Comparison of ENCODE assay signal across 11 cellular contexts in genomic region chrX:146224442-146224841, GRCh38.
DNase-seq lines count a peak whose midpoint lies in the region; ATAC-seq and TF ChIP-seq lines count a peak whose summit lies in the region.
"Had no signal": no experiment of that assay in that cellular context is flagged by ENCODE, and none has a peak within 500 bp of the region (broad histone marks: within the 10 kb centered on the region; RNA-seq: fewer than 3 reads in every experiment).

No MANE protein-coding gene starts in this region.

- H3K4me1 Mint-ChIP-seq in activated CD8-positive, alpha-beta memory T cell treated with anti-CD3 and anti-CD28 coated beads, Interleukin-2, amount 10 ng/mL, durations not matched to agents 7 days and 5 days, result no peaks in the 10 kb centered on the region
- H3K4me1 Mint-ChIP-seq: activated CD4-positive, alpha-beta T cell treated with anti-CD3 and anti-CD28 coated beads, Interleukin-2, amount 10 ng/mL, durations not matched to agents 24 days and 14 days had no signal

- WGBS in mesendoderm (ENCODE audit: extremely low coverage, insufficient coverage, low lambda C conversion rate), result no CpG with 5 or more reads among the region's 1 CpG

- H3K79me1 ChIP-seq in mesendoderm (ENCODE audit: low read length), result no peaks in the 10 kb centered on the region

- H3K27ac Mint-ChIP-seq in activated CD8-positive, alpha-beta memory T cell treated with anti-CD3 and anti-CD28 coated beads, Interleukin-2, amount 10 ng/mL, durations not matched to agents 7 days and 5 days, result no peak overlapping the region
- H3K27ac Mint-ChIP-seq: activated CD4-positive, alpha-beta T cell treated with anti-CD3 and anti-CD28 coated beads, Interleukin-2, amount 10 ng/mL, durations not matched to agents 24 days and 14 days; dendritic cell treated with granulocyte-macrophage colony-stimulating factor and Interleukin-4, amounts not matched to agents 40 ng/mL and 50 ng/mL, for 4 days had no signal

- H4K5ac ChIP-seq in mesendoderm (ENCODE audit: low read length), result no peak overlapping the region

- no peak overlapping the region for H2BK5ac ChIP-seq in mesendoderm (ENCODE audit: low read length)

- in situ Hi-C loops in SK-MEL-5 (cut with HindIII; ENCODE audit: low pct_unique_long_range_greater_than_20kb, low sequenced_read_pairs), result no loop called here

- H3K36me3 ChIP-seq in GM06990 (ENCODE audit: control insufficient read depth, insufficient read depth, low read length) (no peaks in the 10 kb centered on the region), KMS-11 (ENCODE audit: insufficient read depth) (no peaks in the 10 kb centered on the region), mesendoderm (ENCODE audit: control insufficient read depth, insufficient read depth, low read length) (no peaks in the 10 kb centered on the region), Peyer's patch (no peaks in the 10 kb centered on the region)
- H3K36me3 ChIP-seq: thoracic aorta had no signal

- no peak for TF ChIP-seq POLR2A in Peyer's patch (IDR thresholded peaks at IDR 0.05)

- no peaks in the 10 kb centered on the region for H4K20me1 ChIP-seq in KMS-11 (ENCODE audit: insufficient read depth)

- H3K27me3 Mint-ChIP-seq in activated CD8-positive, alpha-beta memory T cell treated with anti-CD3 and anti-CD28 coated beads, Interleukin-2, amount 10 ng/mL, durations not matched to agents 7 days and 5 days, result no peaks in the 10 kb centered on the region
- H3K27me3 Mint-ChIP-seq: activated CD4-positive, alpha-beta T cell treated with anti-CD3 and anti-CD28 coated beads, Interleukin-2, amount 10 ng/mL, durations not matched to agents 24 days and 14 days; dendritic cell treated with granulocyte-macrophage colony-stimulating factor and Interleukin-4, amounts not matched to agents 40 ng/mL and 50 ng/mL, for 4 days had no signal

- H3K56ac ChIP-seq in mesendoderm (ENCODE audit: low read length), result no peak overlapping the region

- no peak overlapping the region for H2AFZ ChIP-seq in KMS-11 (ENCODE audit: low read depth)

- H2AK5ac ChIP-seq in mesendoderm (ENCODE audit: low read length), result no peak overlapping the region

- no peaks in the 10 kb centered on the region for H3K36me3 Mint-ChIP-seq in activated CD8-positive, alpha-beta memory T cell treated with anti-CD3 and anti-CD28 coated beads, Interleukin-2, amount 10 ng/mL, durations not matched to agents 7 days and 5 days

- no peak overlapping the region for H3K18ac ChIP-seq in mesendoderm (ENCODE audit: low read length)

- no peak overlapping the region for H2BK120ac ChIP-seq in mesendoderm (ENCODE audit: low read depth, low read length)

- H3K9me3 ChIP-seq in Peyer's patch, result no peaks in the 10 kb centered on the region
- H3K9me3 ChIP-seq: thoracic aorta had no signal

- H3K4me1 ChIP-seq in KMS-11 (ENCODE audit: low read depth, poor library complexity, severe bottlenecking), result no peaks in the 10 kb centered on the region
- H3K4me1 ChIP-seq in mesendoderm (ENCODE audit: control insufficient read depth, low read depth, low read length), result no peaks in the 10 kb centered on the region
- H3K4me1 ChIP-seq in Peyer's patch, result no peaks in the 10 kb centered on the region

- H3K9ac ChIP-seq in KMS-11, result no peak overlapping the region
- no peak overlapping the region for H3K9ac ChIP-seq in mesendoderm (ENCODE audit: low read length)

- H3K9me3 Mint-ChIP-seq in activated CD8-positive, alpha-beta memory T cell treated with anti-CD3 and anti-CD28 coated beads, Interleukin-2, amount 10 ng/mL, durations not matched to agents 7 days and 5 days (ENCODE audit: low read depth), result peaks cover 2% of the 10 kb centered on the region
- H3K9me3 Mint-ChIP-seq: activated CD4-positive, alpha-beta T cell treated with anti-CD3 and anti-CD28 coated beads, Interleukin-2, amount 10 ng/mL, durations not matched to agents 24 days and 14 days; dendritic cell treated with granulocyte-macrophage colony-stimulating factor and Interleukin-4, amounts not matched to agents 40 ng/mL and 50 ng/mL, for 4 days had no signal

- no peak overlapping the region for H3K4me2 ChIP-seq in KMS-11
- H3K4me2 ChIP-seq in mesendoderm (ENCODE audit: low read length), result no peak overlapping the region

- no peak overlapping the region for H2BK15ac ChIP-seq in mesendoderm (replicated peaks; ENCODE audit: low read depth)

- H4K8ac ChIP-seq in mesendoderm (ENCODE audit: low read depth, low read length), result no peak overlapping the region

- H3K79me2 ChIP-seq in KMS-11 (ENCODE audit: insufficient read depth, low read depth), result no peaks in the 10 kb centered on the region
- H3K79me2 ChIP-seq in mesendoderm (ENCODE audit: control insufficient read depth, insufficient read depth, low read length), result no peaks in the 10 kb centered on the region

- H3K27me3 ChIP-seq in GM06990 (replicated peaks; ENCODE audit: control insufficient read depth, insufficient read depth, low read length), result no peaks in the 10 kb centered on the region
- H3K27me3 ChIP-seq in KMS-11 (ENCODE audit: insufficient read depth, low read depth), result no peaks in the 10 kb centered on the region
- no peaks in the 10 kb centered on the region for H3K27me3 ChIP-seq in mesendoderm (ENCODE audit: insufficient read depth, low read length, poor library complexity)
- H3K27me3 ChIP-seq in Peyer's patch, result no peaks in the 10 kb centered on the region

- no peak overlapping the region for H3K27ac ChIP-seq in KMS-11
- no peak overlapping the region for H3K27ac ChIP-seq in mesendoderm (ENCODE audit: low read depth, low read length)
- no peak overlapping the region for H3K27ac ChIP-seq in Peyer's patch
- H3K27ac ChIP-seq: thoracic aorta had no signal

- no peak overlapping the region for H3K4ac ChIP-seq in mesendoderm (ENCODE audit: low read depth, low read length)

- H3K23ac ChIP-seq in mesendoderm (ENCODE audit: low read length), result no peak overlapping the region

- H3K4me3 Mint-ChIP-seq in activated CD8-positive, alpha-beta memory T cell treated with anti-CD3 and anti-CD28 coated beads, Interleukin-2, amount 10 ng/mL, durations not matched to agents 7 days and 5 days, result no peak overlapping the region
- H3K4me3 Mint-ChIP-seq: activated CD4-positive, alpha-beta T cell treated with anti-CD3 and anti-CD28 coated beads, Interleukin-2, amount 10 ng/mL, durations not matched to agents 24 days and 14 days; dendritic cell treated with granulocyte-macrophage colony-stimulating factor and Interleukin-4, amounts not matched to agents 40 ng/mL and 50 ng/mL, for 4 days had no signal

- ATAC-seq in activated CD8-positive, alpha-beta memory T cell treated with anti-CD3 and anti-CD28 coated beads, Interleukin-2, amount 10 ng/mL, durations not matched to agents 7 days and 5 days, result no peak

- DNase-seq in GM06990 (ENCODE audit: extremely low read depth, insufficient read length) (no peak), SK-MEL-5 (ENCODE audit: low read depth, low spot score) (peak; percentile 47), mesendoderm (peak; percentile 42), mesenteric fat pad (ENCODE audit: low spot score) (no peak), Peyer's patch (no peak)
- DNase-seq in activated CD8-positive, alpha-beta memory T cell treated with anti-CD3 and anti-CD28 coated beads, Interleukin-2, amount 10 ng/mL, durations not matched to agents 7 days and 5 days, result no peak
- DNase-seq: activated CD4-positive, alpha-beta T cell treated with anti-CD3 and anti-CD28 coated beads, Interleukin-2, amount 10 ng/mL, durations not matched to agents 24 days and 14 days; posterior cingulate gyrus had no signal

- CTCF ChIA-PET in activated CD8-positive, alpha-beta memory T cell treated with anti-CD3 and anti-CD28 coated beads, Interleukin-2, amount 10 ng/mL, durations not matched to agents 7 days and 5 days (lab: Charles Lee), result no interaction called here

- TF ChIP-seq CTCF in GM06990 (IDR thresholded peaks at IDR 0.05; ENCODE audit: insufficient read depth, low read length, poor library complexity, severe bottlenecking), result peak; percentile 34
- TF ChIP-seq CTCF in KMS-11 (conservative IDR thresholded peaks at IDR 0.05; ENCODE audit: low read depth, low read length), result peak; percentile 51; the same call in 1 of the 2 replicates
- peak in 1 of 6 experiments; percentile 18 for TF ChIP-seq CTCF in Peyer's patch (IDR thresholded peaks at IDR 0.05)

- H3K4me3 ChIP-seq in GM06990 (replicated peaks; ENCODE audit: low read depth, low read length) (no peak overlapping the region), KMS-11 (IDR thresholded peaks at IDR 0.05; ENCODE audit: insufficient read depth, low read depth, low read length) (no peak overlapping the region), mesendoderm (ENCODE audit: low read length) (no peak overlapping the region), Peyer's patch (no peak overlapping the region)
- H3K4me3 ChIP-seq: thoracic aorta had no signal

Comparison
In these comparisons a context has a peak if more than half of its experiments do, and no peak if none do; other contexts are left out.
1. DNase-seq: peak in SK-MEL-5 (single experiment) and mesendoderm (single experiment); none in GM06990 (single experiment), mesenteric fat pad (single experiment), Peyer's patch (0 of 3) and activated CD8-positive, alpha-beta memory T cell treated with anti-CD3 and anti-CD28 coated beads, Interleukin-2, amount 10 ng/mL, durations not matched to agents 7 days and 5 days (single experiment).